In genomic region chr11:65927904-65928397, GRCh38 we compare ENCODE assay signal across 1 cellular context.
TF ChIP-seq lines count a peak whose summit lies in the region.

No MANE protein-coding gene starts in this region.

TF ChIP-seq in GM12878, 131 proteins besides CTCF, POLR2A, EP300 and RAD21 (continued from another document and continues in another):
- TF ChIP-seq CUX1 (IDR thresholded peaks at IDR 0.05; ENCODE audit: insufficient replicate concordance, low read depth, low read length) (no peak), NBN (IDR thresholded peaks at IDR 0.05) (peak; percentile 94), MLLT1 (IDR thresholded peaks at IDR 0.05) (peak; percentile 88), RBBP5 (conservative IDR thresholded peaks at IDR 0.05) (no peak), ESRRA (IDR thresholded peaks at IDR 0.05; ENCODE audit: low read length) (no peak), SREBF1 (IDR thresholded peaks at IDR 0.05; ENCODE audit: low read length) (no peak), SUZ12 (IDR thresholded peaks at IDR 0.05; ENCODE audit: unreplicated experiment) (no peak), NR2C2 (IDR thresholded peaks at IDR 0.05; ENCODE audit: borderline replicate concordance, control insufficient read depth, insufficient read length, low read depth) (no peak), GATAD2B (conservative IDR thresholded peaks at IDR 0.05; ENCODE audit: low read depth) (0 out of 2 replicates have a peak, but pooled peaks have one; percentile 54), CREM (IDR thresholded peaks at IDR 0.05; ENCODE audit: low read depth) (peak; percentile 14; the same call in 1 of the 2 replicates), EED (IDR thresholded peaks at IDR 0.05; ENCODE audit: low read depth) (peak; percentile 63; the same call in 1 of the 2 replicates), SIN3A (IDR thresholded peaks at IDR 0.05; ENCODE audit: low read depth, low read length) (peak; percentile 33; the same call in 1 of the 2 replicates), MTA2 (IDR thresholded peaks at IDR 0.05; ENCODE audit: low read depth) (peak; percentile 54; the same call in 1 of the 2 replicates), SREBF2 (IDR thresholded peaks at IDR 0.05; ENCODE audit: low read length) (no peak), ETV6 (conservative IDR thresholded peaks at IDR 0.05 in 1 of 2, IDR thresholded peaks at IDR 0.05 in 1 of 2; ENCODE audit: borderline replicate concordance in 1 of 2, low read depth in 1 of 2) (no peak; a peak in 1 of 4 replicates), RFX5 (IDR thresholded peaks at IDR 0.05; ENCODE audit: low read depth, low read length) (no peak), BMI1 (IDR thresholded peaks at IDR 0.05; ENCODE audit: borderline replicate concordance) (no peak), E2F8 (IDR thresholded peaks at IDR 0.05; ENCODE audit: low read depth, partially characterized antibody) (no peak), ATF7 (IDR thresholded peaks at IDR 0.05; ENCODE audit: low read depth) (peak; percentile 23; the same call in 1 of the 2 replicates), PRDM15 (CRISPR knock-in tag; IDR thresholded peaks at IDR 0.05) (no peak), NR2C1 (IDR thresholded peaks at IDR 0.05) (no peak), EGR1 (IDR thresholded peaks at IDR 0.05; ENCODE audit: borderline replicate concordance in 1 of 2, low read depth in 2 of 2, low read length in 2 of 2) (no peak), FOS (IDR thresholded peaks at IDR 0.05; ENCODE audit: borderline replicate concordance, extremely low read depth, insufficient read length) (no peak), ZNF592 (IDR thresholded peaks at IDR 0.05) (no peak), IKZF2 (IDR thresholded peaks at IDR 0.05) (peak; percentile 73 to 76; a peak in 3 of 4 replicates), IKZF1 (conservative IDR thresholded peaks at IDR 0.05) (peak; percentile 80), TARDBP (IDR thresholded peaks at IDR 0.05; ENCODE audit: borderline replicate concordance) (no peak), BCL11A (IDR thresholded peaks at IDR 0.05; ENCODE audit: low read depth, low read length) (no peak), BCLAF1 (IDR thresholded peaks at IDR 0.05) (no peak), ZBTB33 (IDR thresholded peaks at IDR 0.05) (no peak), CBFB (IDR thresholded peaks at IDR 0.05; ENCODE audit: low read depth) (peak; percentile 58), SIX5 (IDR thresholded peaks at IDR 0.05; ENCODE audit: low read depth, low read length, severe bottlenecking) (no peak)
